8 cellular contexts compared by ENCODE assay signal in the genomic region with DNA sequence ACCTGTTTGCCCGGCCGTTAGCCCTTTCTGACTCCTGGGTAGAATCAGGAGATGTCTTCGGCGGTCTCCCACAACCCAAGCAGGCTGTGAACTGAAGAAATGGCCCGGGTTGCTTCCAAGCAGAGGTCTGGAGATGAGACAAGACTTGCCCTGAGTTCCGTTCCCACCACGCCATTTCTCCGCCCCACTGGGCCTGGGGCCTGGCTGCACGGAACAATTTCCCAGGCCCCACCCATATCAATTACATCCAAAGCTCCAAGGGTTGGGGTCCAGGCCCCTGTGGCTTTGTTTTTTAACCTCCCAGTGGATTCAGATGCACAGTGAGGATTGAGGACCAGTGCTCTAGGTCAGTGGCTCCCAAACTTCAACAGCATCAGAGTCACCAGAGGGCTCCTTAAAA.
"Had no signal": no experiment of that assay in that cellular context is flagged by ENCODE, and none has a peak within 500 bp of the region (broad histone marks: within the 10 kb centered on the region; RNA-seq: fewer than 3 reads in every experiment).

No MANE protein-coding gene starts in this region.

- DNase-seq: GDM1, GF-D8 had no signal

- FAIRE-seq: G401.6, GM12878, GM12891, GM12892, GM18507, GM19239 had no signal

- H3K4me3 ChIP-seq: GM12878 had no signal

- ATAC-seq: GM12878 had no signal
